In the genomic region with DNA sequence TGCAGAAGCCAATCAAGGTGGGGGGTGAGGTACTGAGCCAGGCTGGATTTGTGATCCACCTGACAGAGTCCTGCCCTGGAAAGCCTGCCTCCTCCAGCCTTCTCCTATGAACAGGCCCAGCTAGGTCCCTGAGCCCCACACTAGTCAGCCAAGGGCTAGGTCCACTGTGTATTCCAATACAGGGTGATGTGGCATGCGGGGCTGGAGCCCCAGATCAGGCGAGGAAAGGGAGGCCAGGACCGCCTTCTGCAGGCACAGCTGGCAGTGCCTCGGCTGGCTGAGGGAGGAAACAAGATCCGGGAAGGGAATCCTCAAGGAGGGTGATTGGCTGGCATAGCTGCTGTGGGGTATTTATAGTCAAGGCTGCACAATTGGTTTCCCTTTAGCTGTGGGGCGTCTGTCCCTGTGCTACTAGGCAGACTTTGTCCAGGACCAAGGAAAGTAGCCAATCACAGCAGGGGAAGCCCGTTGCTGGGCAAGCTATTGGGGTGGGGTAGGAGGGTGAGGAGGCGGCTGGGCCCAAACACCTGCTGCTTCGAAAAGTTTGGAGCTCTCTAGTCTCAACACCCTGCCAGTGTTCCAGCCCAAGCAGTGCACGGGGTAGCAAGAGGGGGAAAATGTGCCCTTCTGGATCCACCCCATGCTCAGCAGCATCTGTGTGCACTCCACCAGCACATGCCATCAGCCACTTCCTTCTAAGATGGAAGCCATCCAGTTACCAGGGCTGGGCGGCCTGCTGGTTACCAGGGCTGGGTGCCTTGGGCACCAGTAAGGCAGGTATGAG, we compare ENCODE assay signal across 17 cellular contexts. TPM values are rescaled to one million over a fixed set of nuclear protein-coding genes. Genes with fewer than 3 reads are reported as not detected.
A peak's percentile ranks its signal among the peaks of the same experiment; 100 is the strongest.
DNase-seq lines count a peak whose midpoint lies in the region; ATAC-seq and TF ChIP-seq lines count a peak whose summit lies in the region.
"Had no signal": no experiment of that assay in that cellular context is flagged by ENCODE, and none has a peak within 500 bp of the region (broad histone marks: within the 10 kb centered on the region; RNA-seq: fewer than 3 reads in every experiment).

No MANE protein-coding gene starts in this region.

- peaks cover 9% of the 10 kb centered on the region for H3K4me1 ChIP-seq in endodermal cell (ENCODE audit: control insufficient read depth, insufficient read depth, low read length)
- H3K4me1 ChIP-seq in neural progenitor cell: peaks cover 17% of the 10 kb centered on the region
- H3K4me1 ChIP-seq in upper lobe of right lung: no peaks in the 10 kb centered on the region

- H3K27me3 Mint-ChIP-seq in endodermal cell (ENCODE audit: insufficient read depth): peaks cover 84% of the 10 kb centered on the region
- peaks cover 11% of the 10 kb centered on the region for H3K27me3 Mint-ChIP-seq in neural progenitor cell (ENCODE audit: insufficient read depth, low read depth)
- H3K27me3 Mint-ChIP-seq: stimulated activated naive CD8-positive, alpha-beta T cell treated with anti-CD3 and anti-CD28 coated beads, Interleukin-15, Interleukin-2, amounts not matched to agents 100 ng/mL and 50 ng/mL, for 24 hours had no signal

- WGBS in endodermal cell (ENCODE audit: insufficient coverage in 1 of 2, insufficient read length in 1 of 2), 2 experiments: 86 to 90% methylated on average over 3 to 11 of the region's 11 CpGs

- H3K27ac Mint-ChIP-seq in endodermal cell: no peak overlapping the region
- no peak overlapping the region for H3K27ac Mint-ChIP-seq in neural progenitor cell
- H3K27ac Mint-ChIP-seq: activated T-helper 2 cell treated with anti-CD3 and anti-CD28 coated beads, Interferon-gamma antibody, Interleukin-2, Interleukin-4, amounts not matched to agents 10 μg/mL and 5 μg/mL and 100 μg/mL, durations not matched to agents 14 hours and 24 hours and 36 hours; stimulated activated naive CD8-positive, alpha-beta T cell treated with anti-CD3 and anti-CD28 coated beads, Interleukin-15, Interleukin-2, amounts not matched to agents 100 ng/mL and 50 ng/mL, for 24 hours had no signal

- DNase-seq in EH (ENCODE audit: low read depth) (peak; percentile 11), NCI-H2171 treated with DMSO at 0.1 percent for 48 hours (lab: John Stamatoyannopoulos, UW) (peak; percentile 65), endodermal cell (peak; percentile 62), neural progenitor cell (ENCODE audit: low spot score) (peak; percentile 73), NCI-H1930 (lab: John Stamatoyannopoulos, UW) (no peak), upper lobe of right lung (no peak)
- DNase-seq in activated CD4-positive, alpha-beta T cell treated with anti-CD3 and anti-CD28 coated beads for 4 hours: no peak
- DNase-seq in stimulated activated CD4-positive, alpha-beta T cell treated with anti-CD3 and anti-CD28 coated beads, Interleukin-15, amount 100 ng/mL, for 24 hours: no peak
- DNase-seq: activated CD4-positive, alpha-beta T cell treated with anti-CD3 and anti-CD28 coated beads, Interleukin-2, amount 50 U/mL, for 48 hours; NCI-H2029 treated with DMSO at 0.1 percent for 48 hours; SHP77 had no signal

- peaks cover 66% of the 10 kb centered on the region for H3K27me3 ChIP-seq in endodermal cell (ENCODE audit: control insufficient read depth, insufficient read depth, low read length, poor library complexity, severe bottlenecking)
- peaks cover 44% of the 10 kb centered on the region for H3K27me3 ChIP-seq in neural progenitor cell
- no peaks in the 10 kb centered on the region for H3K27me3 ChIP-seq in upper lobe of right lung

- H3K9ac ChIP-seq in endodermal cell (ENCODE audit: extremely low read depth, low read length, poor library complexity, severe bottlenecking): no peak overlapping the region
- H3K9ac ChIP-seq in neural progenitor cell: no peak overlapping the region

- H4K20me1 ChIP-seq in neural progenitor cell (ENCODE audit: low read depth): no peaks in the 10 kb centered on the region

- H3K27ac ChIP-seq in endodermal cell (ENCODE audit: low read depth, low read length) (no peak overlapping the region), neural progenitor cell (no peak overlapping the region), upper lobe of right lung (no peak overlapping the region)
- H3K27ac ChIP-seq: skin epidermis had no signal

- H3K36me3 ChIP-seq in endodermal cell (ENCODE audit: control insufficient read depth, insufficient read depth, low read length) (no peaks in the 10 kb centered on the region), neural progenitor cell (no peaks in the 10 kb centered on the region), upper lobe of right lung (no peaks in the 10 kb centered on the region)

- H3K4me3 Mint-ChIP-seq in endodermal cell: no peak overlapping the region
- no peak overlapping the region for H3K4me3 Mint-ChIP-seq in neural progenitor cell
- H3K4me3 Mint-ChIP-seq: neural crest cell; stimulated activated naive CD8-positive, alpha-beta T cell treated with anti-CD3 and anti-CD28 coated beads, Interleukin-15, Interleukin-2, amounts not matched to agents 100 ng/mL and 50 ng/mL, for 24 hours had no signal

- peak overlapping the region; percentile 38 for H3K4me2 ChIP-seq in neural progenitor cell

- H3K9me3 ChIP-seq in endodermal cell (ENCODE audit: control insufficient read depth, low read length) (no peaks in the 10 kb centered on the region), neural progenitor cell (ENCODE audit: low read depth) (no peaks in the 10 kb centered on the region), upper lobe of right lung (no peaks in the 10 kb centered on the region)

- H3K4me1 Mint-ChIP-seq in endodermal cell (peaks cover 26% of the 10 kb centered on the region), neural progenitor cell (peaks cover 27% of the 10 kb centered on the region)

- no peak overlapping the region for H2AFZ ChIP-seq in neural progenitor cell (replicated peaks)

- TF ChIP-seq CTCF in endodermal cell (conservative IDR thresholded peaks at IDR 0.05) (no peak), neural progenitor cell (IDR thresholded peaks at IDR 0.05) (no peak), upper lobe of right lung (IDR thresholded peaks at IDR 0.05) (no peak)

- ATAC-seq in upper lobe of right lung: no peak

- no peaks in the 10 kb centered on the region for H3K79me2 ChIP-seq in neural progenitor cell (ENCODE audit: low read depth)

- no peaks in the 10 kb centered on the region for H3K9me3 Mint-ChIP-seq in endodermal cell
- H3K9me3 Mint-ChIP-seq in neural progenitor cell: no peaks in the 10 kb centered on the region
- H3K9me3 Mint-ChIP-seq: activated T-helper 2 cell treated with anti-CD3 and anti-CD28 coated beads, Interferon-gamma antibody, Interleukin-2, Interleukin-4, amounts not matched to agents 10 μg/mL and 5 μg/mL and 100 μg/mL, durations not matched to agents 14 hours and 24 hours and 36 hours; neural crest cell; stimulated activated naive CD8-positive, alpha-beta T cell treated with anti-CD3 and anti-CD28 coated beads, Interleukin-15, Interleukin-2, amounts not matched to agents 100 ng/mL and 50 ng/mL, for 24 hours had no signal

- intact Hi-C loops in upper lobe of right lung (cut with DNase I): no loop called here

- peaks cover 4% of the 10 kb centered on the region for H3F3A ChIP-seq in neural progenitor cell (ENCODE audit: low read depth)

- H3K36me3 Mint-ChIP-seq in endodermal cell (ENCODE audit: low read depth): no peaks in the 10 kb centered on the region
- H3K36me3 Mint-ChIP-seq in neural progenitor cell: no peaks in the 10 kb centered on the region

- H3K4me3 ChIP-seq in endodermal cell (ENCODE audit: low read length) (no peak overlapping the region), neural progenitor cell (no peak overlapping the region), upper lobe of right lung (no peak overlapping the region)
- H3K4me3 ChIP-seq: lung, skin epidermis had no signal

RNA-seq across cellular contexts. Expression of a gene that starts 5.9 kb away (rescaled TPM):
- total RNA-seq in endodermal cell (not detected), neural progenitor cell (ENCODE audit: low replicate concordance) (0.09 TPM in 1 of 2 replicates, not detected in the other), upper lobe of right lung (0.29 TPM)
- 0.14 TPM for polyA plus RNA-seq in endodermal cell (2013, experiment 1 of 2)
- polyA plus RNA-seq in endodermal cell (2013, experiment 2 of 2): not detected
- total RNA-seq: activated T-helper 2 cell treated with anti-CD3 and anti-CD28 coated beads, Interferon-gamma antibody, Interleukin-2, Interleukin-4, amounts not matched to agents 10 μg/mL and 5 μg/mL and 100 μg/mL, durations not matched to agents 14 hours and 24 hours and 36 hours; dermis microvascular lymphatic vessel endothelial cell had no signal

Comparison
In these comparisons a context has a peak if more than half of its experiments do, and no peak if none do; other contexts are left out.
1. DNase-seq: peak in EH (single experiment), NCI-H2171 treated with DMSO at 0.1 percent for 48 hours (single experiment), endodermal cell (single experiment) and neural progenitor cell (single experiment); none in activated CD4-positive, alpha-beta T cell treated with anti-CD3 and anti-CD28 coated beads for 4 hours (0 of 2), NCI-H1930 (0 of 2), stimulated activated CD4-positive, alpha-beta T cell treated with anti-CD3 and anti-CD28 coated beads, Interleukin-15, amount 100 ng/mL, for 24 hours (single experiment) and upper lobe of right lung (single experiment).